Comparison of ENCODE assay signal across 13 cellular contexts in the genomic region with DNA sequence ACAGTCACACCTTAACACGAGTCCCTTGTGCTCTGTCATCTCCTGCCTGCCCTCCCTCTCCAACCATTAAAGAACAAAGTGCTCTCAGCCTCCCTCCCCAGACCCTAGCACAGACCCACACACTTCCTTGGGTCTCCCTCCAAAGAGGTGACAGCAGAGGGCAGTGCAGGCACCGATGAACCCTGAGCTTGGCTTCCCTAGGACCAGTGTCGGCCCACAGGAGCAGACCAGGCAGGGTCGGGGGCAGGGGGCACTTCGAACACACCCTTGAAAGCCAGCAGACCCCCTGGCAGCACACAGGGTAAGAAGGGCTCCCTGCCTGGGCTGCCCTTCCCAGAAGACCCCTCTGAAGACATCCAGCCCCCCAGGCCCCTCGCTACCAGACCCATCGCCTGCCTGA. TPM values are rescaled to one million over a fixed set of nuclear protein-coding genes. Genes with fewer than 3 reads are reported as not detected.
DNase-seq lines count a peak whose midpoint lies in the region; ATAC-seq, FAIRE-seq and TF ChIP-seq lines count a peak whose summit lies in the region.
"Had no signal": no experiment of that assay in that cellular context is flagged by ENCODE, and none has a peak within 500 bp of the region (broad histone marks: within the 10 kb centered on the region; RNA-seq: fewer than 3 reads in every experiment).

No MANE protein-coding gene starts in this region.

- no peaks in the 10 kb centered on the region for H3K4me1 Mint-ChIP-seq in Caco-2 (ENCODE audit: low read depth, unreplicated experiment)

- FAIRE-seq in GM12892 (lab: Jason Lieb, UNC) = peak; percentile 92

- TF ChIP-seq POLR2A in GM12892 (IDR thresholded peaks at IDR 0.05; ENCODE audit: low read depth, low read length) (no peak), gastrocnemius medialis (IDR thresholded peaks at IDR 0.05) (no peak)

- H3K4me1 ChIP-seq in Caco-2 (no peaks in the 10 kb centered on the region), gastrocnemius medialis (peaks cover 20 to 21% of the 10 kb centered on the region in 2 donors)

- no peak for ATAC-seq in gastrocnemius medialis

- H3K36me3 ChIP-seq in Caco-2 (ENCODE audit: control insufficient read depth, insufficient read depth, low read length) = peaks cover 1% of the 10 kb centered on the region; the same call in 1 of the 2 replicates
- H3K36me3 ChIP-seq in gastrocnemius medialis = peaks cover 0 to 31% of the 10 kb centered on the region in 2 donors

- no peak overlapping the region for H3K27ac Mint-ChIP-seq in Caco-2 (ENCODE audit: unreplicated experiment)
- H3K27ac Mint-ChIP-seq: stimulated activated naive B cell treated with anti-CD40 and anti-IgM and Interleukin-4, amounts not matched to agents 10 μg/mL and 1 μg/mL and 100 μg/mL, for 72 hours had no signal

- intact Hi-C loops in Caco-2 (cut with micrococcal nuclease; ENCODE audit: unreplicated experiment) (no loop called here), gastrocnemius medialis (cut with DNase I; ENCODE audit: low total_unique reads) (no loop called here)

- no peaks in the 10 kb centered on the region for H3K27me3 Mint-ChIP-seq in Caco-2 (ENCODE audit: insufficient read depth, unreplicated experiment)
- H3K27me3 Mint-ChIP-seq: stimulated activated naive B cell treated with anti-CD40 and anti-IgM and Interleukin-4, amounts not matched to agents 10 μg/mL and 1 μg/mL and 100 μg/mL, for 72 hours had no signal

- H3K9me3 ChIP-seq in Caco-2 (no peaks in the 10 kb centered on the region), gastrocnemius medialis (no peaks in the 10 kb centered on the region)
- H3K9me3 ChIP-seq: SJSA1 had no signal

- POLR2A ChIA-PET in Caco-2 (lab: Charles Lee) = no interaction called here

- peaks cover 79% of the 10 kb centered on the region for H3K36me3 Mint-ChIP-seq in Caco-2 (ENCODE audit: insufficient read depth, unreplicated experiment)

- no peak overlapping the region for H3K4me3 Mint-ChIP-seq in Caco-2 (ENCODE audit: unreplicated experiment)
- H3K4me3 Mint-ChIP-seq: stimulated activated naive B cell treated with anti-CD40 and anti-IgM and Interleukin-4, amounts not matched to agents 10 μg/mL and 1 μg/mL and 100 μg/mL, for 72 hours had no signal

- CTCF ChIA-PET in Caco-2 (lab: Charles Lee) = interaction anchor here (0.9 to 1.1 kb wide), 3 partner anchors 11 to 194 kb away, joined by 3 to 5 read pairs (median 4); a partner anchor contains a TSS

- H3K27me3 ChIP-seq in Caco-2 (replicated peaks; ENCODE audit: control insufficient read depth, insufficient read depth, low read length) (no peaks in the 10 kb centered on the region), gastrocnemius medialis (no peaks in the 10 kb centered on the region)
- H3K27me3 ChIP-seq: SJSA1 had no signal

- no peaks in the 10 kb centered on the region for H3K9me3 Mint-ChIP-seq in Caco-2 (ENCODE audit: unreplicated experiment)
- H3K9me3 Mint-ChIP-seq: stimulated activated naive B cell treated with anti-CD40 and anti-IgM and Interleukin-4, amounts not matched to agents 10 μg/mL and 1 μg/mL and 100 μg/mL, for 72 hours had no signal

- H3K4me3 ChIP-seq in Caco-2 (ENCODE audit: low read depth, low read length) = no peak overlapping the region
- H3K4me3 ChIP-seq in gastrocnemius medialis = no peak overlapping the region
- H3K4me3 ChIP-seq: SJSA1 had no signal

- in situ Hi-C loops in gastrocnemius medialis (cut with MboI; ENCODE audit: low sequenced_read_pairs in 4 of 4) = no loop called here

- DNase-seq in Caco-2 (peak in 1 of 2 experiments; percentile 24), GM12892 (ENCODE audit: insufficient read length) (no peak), left kidney (ENCODE audit: low read depth, low spot score) (peak; percentile 41), gastrocnemius medialis (no peak), NCI-H2107 (lab: John Stamatoyannopoulos, UW) (no peak), NCI-H1048 (lab: John Stamatoyannopoulos, UW) (no peak), HCEC 1CT (no peak)
- DNase-seq: GF-D8; kidney glomerular epithelial cell; NCI-H1092; stimulated activated naive B cell treated with anti-CD40 and anti-IgM and Interleukin-4, amounts not matched to agents 10 μg/mL and 1 μg/mL and 100 μg/mL, for 72 hours had no signal

- BruUV-seq in Caco-2 (replicated peaks; lab: Mats Ljungman, UMichigan) = no TSS peak

- TF ChIP-seq CTCF in Caco-2 (IDR thresholded peaks at IDR 0.05; ENCODE audit: insufficient read depth in 1 of 2, low read depth in 1 of 2, low read length in 1 of 2, severe bottlenecking in 1 of 2, unreplicated experiment in 1 of 2) (peak; percentile 7 to 37), VCaP (conservative IDR thresholded peaks at IDR 0.05) (peak; percentile 38), gastrocnemius medialis (IDR thresholded peaks at IDR 0.05 in 4 of 5, conservative IDR thresholded peaks at IDR 0.05 in 1 of 5) (no peak)

- H3K27ac ChIP-seq in VCaP (no peak overlapping the region), gastrocnemius medialis (no peak overlapping the region)
- H3K27ac ChIP-seq: SJSA1 had no signal

RNA-seq across cellular contexts. Expression of a gene that starts 7.0 kb away (rescaled TPM):
- 81.2 and 86.8 TPM in 2 replicates for total RNA-seq in Caco-2 (2022)
- 34.1 TPM for polyA plus RNA-seq in GM12892 (2012; ENCODE audit: missing spikeins)
- total RNA-seq in gastrocnemius medialis = 10 to 100 TPM; 34.2 to 65.7 (median 60.2) TPM

RNA-seq across cellular contexts. Expression of a gene that starts 31.4 kb away (rescaled TPM):
- total RNA-seq in Caco-2 (2022) = 20.2 and 21.0 TPM in 2 replicates
- 18.1 TPM for polyA plus RNA-seq in GM12892 (2012; ENCODE audit: missing spikeins)
- total RNA-seq in gastrocnemius medialis = 10 to 100 TPM in 1 of 4 donors, 1 to 10 TPM in 3; 4.7 to 14.1 (median 5.6) TPM

RNA-seq across cellular contexts. Expression of a gene that starts 31.7 kb away (rescaled TPM):
- total RNA-seq in Caco-2 (2022) (41.1 and 43.1 TPM in 2 replicates), gastrocnemius medialis (10 to 100 TPM in 3 of 4 donors, 1 to 10 TPM in 1; 8.5 to 35.4 (median 12.7) TPM)
- 30.1 TPM for polyA plus RNA-seq in GM12892 (2012; ENCODE audit: missing spikeins)

Comparison
In these comparisons a context has a peak if more than half of its experiments do, and no peak if none do; other contexts are left out.
1. CTCF ChIP-seq: peak in Caco-2 (2 of 2) and VCaP (single experiment); none in gastrocnemius medialis (0 of 5).